Comparison of ENCODE assay signal across 13 cellular contexts in genomic region chr10:4283841-4284610, GRCh38.
DNase-seq lines count a peak whose midpoint lies in the region; TF ChIP-seq lines count a peak whose summit lies in the region.
"Had no signal": no experiment of that assay in that cellular context is flagged by ENCODE, and none has a peak within 500 bp of the region (broad histone marks: within the 10 kb centered on the region; RNA-seq: fewer than 3 reads in every experiment).

No MANE protein-coding gene starts in this region.

- no peak overlapping the region for H3K4me3 Mint-ChIP-seq in neural crest cell
- H3K4me3 Mint-ChIP-seq: activated T-helper 1 cell treated with anti-CD3 and anti-CD28 coated beads, Interleukin-12 subunit alpha, Interleukin-12 subunit beta, Interleukin-2, Interleukin-4 antibody, amounts not matched to agents 30 ng/mL and 10 ng/mL and 1 ng/mL, durations not matched to agents 14 hours and 24 hours and 36 hours; H9 had no signal

- 56 to 59% methylated on average over 6 to 7 of the region's 7 CpGs for WGBS in transverse colon (ENCODE audit: low coverage in 1 of 2), 2 donors

- H3K27ac ChIP-seq in SJSA1, result peak overlapping the region; percentile 21; the same call in 1 of the 2 replicates
- H3K27ac ChIP-seq in transverse colon, result peak overlapping the region; percentile 60 to 75 (median 66)

- no peak for TF ChIP-seq POLR2A in transverse colon (IDR thresholded peaks at IDR 0.05)

- H3K9me3 Mint-ChIP-seq in neural crest cell, result no peaks in the 10 kb centered on the region
- H3K9me3 Mint-ChIP-seq: activated T-helper 1 cell treated with anti-CD3 and anti-CD28 coated beads, Interleukin-12 subunit alpha, Interleukin-12 subunit beta, Interleukin-2, Interleukin-4 antibody, amounts not matched to agents 30 ng/mL and 10 ng/mL and 1 ng/mL, durations not matched to agents 14 hours and 24 hours and 36 hours; H9 had no signal

- in situ Hi-C loops in transverse colon (cut with MboI; ENCODE audit: low pct_ligation_motif_present in 1 of 4, low pct_unique_long_range_greater_than_20kb in 1 of 4, low sequenced_read_pairs in 3 of 4), result no loop called here

- H3K4me3 ChIP-seq in SJSA1 (no peak overlapping the region), fibroblast of pulmonary artery (replicated peaks; ENCODE audit: low read depth, low read length) (no peak overlapping the region), transverse colon (no peak overlapping the region)

- H3K36me3 ChIP-seq in SJSA1, result no peaks in the 10 kb centered on the region
- no peaks in the 10 kb centered on the region for H3K36me3 ChIP-seq in transverse colon

- peaks cover 31% of the 10 kb centered on the region for H3K4me1 Mint-ChIP-seq in neural crest cell

- H3K27ac Mint-ChIP-seq in neural crest cell (ENCODE audit: unreplicated experiment), result peak overlapping the region; percentile 21
- H3K27ac Mint-ChIP-seq: activated T-helper 1 cell treated with anti-CD3 and anti-CD28 coated beads, Interleukin-12 subunit alpha, Interleukin-12 subunit beta, Interleukin-2, Interleukin-4 antibody, amounts not matched to agents 30 ng/mL and 10 ng/mL and 1 ng/mL, durations not matched to agents 14 hours and 24 hours and 36 hours; H9 had no signal

- peak; percentile 72 for TF ChIP-seq EP300 in transverse colon (IDR thresholded peaks at IDR 0.05; ENCODE audit: low read depth)

- H3K4me1 ChIP-seq in SJSA1 (replicated peaks), result peaks cover 50% of the 10 kb centered on the region
- peaks cover 11 to 40% (median 30%) of the 10 kb centered on the region in 4 donors for H3K4me1 ChIP-seq in transverse colon

- TF ChIP-seq CTCF in fibroblast of pulmonary artery (IDR thresholded peaks at IDR 0.05; ENCODE audit: low read length, missing control alignments) (no peak), neural crest cell (conservative IDR thresholded peaks at IDR 0.05) (no peak), transverse colon (IDR thresholded peaks at IDR 0.05) (no peak)

- H3K27me3 ChIP-seq in SJSA1 (replicated peaks) (no peaks in the 10 kb centered on the region), transverse colon (no peaks in the 10 kb centered on the region)

- H3K36me3 Mint-ChIP-seq in neural crest cell (ENCODE audit: low read depth), result no peaks in the 10 kb centered on the region

- intact Hi-C loops in transverse colon (cut with DNase I; ENCODE audit: low total_unique reads), result no loop called here

- H3K27me3 Mint-ChIP-seq in neural crest cell (ENCODE audit: low read depth), result no peaks in the 10 kb centered on the region

- H3K9me3 ChIP-seq in SJSA1 (replicated peaks), result no peaks in the 10 kb centered on the region
- no peaks in the 10 kb centered on the region for H3K9me3 ChIP-seq in transverse colon

- DNase-seq in SJSA1 (ENCODE audit: low read depth in 1 of 2, low spot score in 2 of 2) (no peak), fibroblast of pulmonary artery (ENCODE audit: low read depth) (peak; percentile 42), neural crest cell (ENCODE audit: low read depth, low spot score) (no peak), transverse colon (peak; percentile 36), NCI-H526 treated with DMSO at 0.1 percent for 48 hours (lab: John Stamatoyannopoulos, UW) (no peak), NCI-H69 (lab: John Stamatoyannopoulos, UW) (no peak), GDM1 (lab: John Stamatoyannopoulos, UW) (no peak)
- no peak for DNase-seq in effector CD8-positive, alpha-beta T cell (lab: John Stamatoyannopoulos, UW)
- DNase-seq: DMS79; H9; NCI-H1092 treated with DMSO at 0.1 percent for 48 hours; stimulated activated CD4-positive, alpha-beta T cell treated with anti-CD3 and anti-CD28 coated beads, Interleukin-4, amount 100 ng/mL, for 24 hours had no signal

Comparison
In these comparisons a context has a peak if more than half of its experiments do, and no peak if none do; other contexts are left out.
1. DNase-seq: peak in fibroblast of pulmonary artery (single experiment) and transverse colon (single experiment); none in SJSA1 (0 of 2), neural crest cell (single experiment), effector CD8-positive, alpha-beta T cell (single experiment), NCI-H526 treated with DMSO at 0.1 percent for 48 hours (single experiment), NCI-H69 (single experiment) and GDM1 (single experiment).